Comparison of ENCODE assay signal across 19 cellular contexts in the genomic region with DNA sequence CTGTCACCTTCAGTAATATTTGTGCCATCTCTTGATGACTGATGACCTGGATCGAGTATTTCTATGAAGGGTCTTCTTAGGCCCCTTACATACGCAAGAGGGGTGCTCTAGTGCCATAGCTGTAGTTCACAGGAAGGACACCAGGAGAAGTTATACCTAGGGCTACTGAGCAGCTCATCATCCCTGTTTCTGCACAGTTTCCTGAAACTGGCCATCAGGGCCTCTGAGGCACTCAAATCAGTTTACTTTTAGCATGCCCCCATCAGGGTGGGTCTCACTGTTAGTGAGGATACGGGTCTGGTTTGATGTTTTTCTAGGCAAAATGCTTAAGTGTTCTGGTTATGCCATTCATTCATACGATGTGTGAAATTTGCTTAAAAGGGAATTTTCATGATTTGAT. TPM values are rescaled to one million over a fixed set of nuclear protein-coding genes. Genes with fewer than 3 reads are reported as not detected.
A peak's percentile ranks its signal among the peaks of the same experiment; 100 is the strongest.
DNase-seq lines count a peak whose midpoint lies in the region; TF ChIP-seq lines count a peak whose summit lies in the region.
"Had no signal": no experiment of that assay in that cellular context is flagged by ENCODE, and none has a peak within 500 bp of the region (broad histone marks: within the 10 kb centered on the region; RNA-seq: fewer than 3 reads in every experiment).

No MANE protein-coding gene starts in this region.

- intact Hi-C loops in A673 (cut with micrococcal nuclease; ENCODE audit: unreplicated experiment), result loop anchor here (5.0 kb wide), 1 partner anchor 231 kb away; no protein-coding TSS in a partner anchor

- no peak overlapping the region for H3K4me2 ChIP-seq in H9 (ENCODE audit: insufficient read depth, insufficient read length, low read length)

- H3K27me3 ChIP-seq in A673 (replicated peaks; ENCODE audit: insufficient read depth, low read depth, low read length, poor library complexity), result no peaks in the 10 kb centered on the region
- no peaks in the 10 kb centered on the region for H3K27me3 ChIP-seq in H9 (ENCODE audit: insufficient read depth, low read length)
- no peaks in the 10 kb centered on the region for H3K27me3 ChIP-seq in effector memory CD4-positive, alpha-beta T cell (replicated peaks; ENCODE audit: control insufficient read depth, insufficient read depth, low read length, poor library complexity, severe bottlenecking)
- H3K27me3 ChIP-seq: upper lobe of right lung had no signal

- no peak overlapping the region for H4K5ac ChIP-seq in H9 (ENCODE audit: insufficient read length, low read depth, low read length)

- H3K14ac ChIP-seq in H9 (ENCODE audit: insufficient read depth, low read length), result no peak overlapping the region

- DNase-seq in A673 (ENCODE audit: low spot score) (no peak), H9 (no peak), astrocyte of the spinal cord (ENCODE audit: low read depth, low spot score) (no peak), foreskin fibroblast (no peak), hepatic stellate cell (ENCODE audit: low spot score) (no peak), islet precursor cell (no peak), NCI-H1694 (lab: John Stamatoyannopoulos, UW) (no peak)
- no peak for DNase-seq in effector memory CD4-positive, alpha-beta T cell
- DNase-seq: activated naive CD4-positive, alpha-beta T cell treated with Interleukin-2 at 50 U/mL for 16 hours; activated T-cell treated with anti-CD3 and anti-CD28 coated beads for 4 hours; CD8-positive, alpha-beta T cell; left ventricle myocardium inferior; NCI-H2171; NCI-H69; occipital lobe; RPMI8226; stimulated activated naive CD8-positive, alpha-beta T cell treated with anti-CD3 and anti-CD28 coated beads, Interleukin-15, Interleukin-2, amounts not matched to agents 100 U/mL and 50 U/mL, for 24 hours; upper lobe of right lung had no signal

- H3K9me3 ChIP-seq in A673 (ENCODE audit: low read depth, low read length, poor library complexity, severe bottlenecking) (no peaks in the 10 kb centered on the region), H9 (ENCODE audit: control insufficient read depth, low read depth, low read length) (no peaks in the 10 kb centered on the region)
- no peaks in the 10 kb centered on the region for H3K9me3 ChIP-seq in effector memory CD4-positive, alpha-beta T cell (ENCODE audit: control insufficient read depth, low read length)
- H3K9me3 ChIP-seq: left ventricle myocardium inferior, upper lobe of right lung had no signal

- H3K4me1 ChIP-seq in A673 (ENCODE audit: insufficient read depth, low read length, poor library complexity, severe bottlenecking) (no peaks in the 10 kb centered on the region), H9 (ENCODE audit: insufficient read depth, low read length) (no peaks in the 10 kb centered on the region)
- H3K4me1 ChIP-seq in effector memory CD4-positive, alpha-beta T cell (ENCODE audit: control insufficient read depth, insufficient read depth, low read length, poor library complexity, severe bottlenecking), result no peaks in the 10 kb centered on the region
- H3K4me1 ChIP-seq: left ventricle myocardium inferior, upper lobe of right lung had no signal

- H4K91ac ChIP-seq in H9 (ENCODE audit: insufficient read length, low read depth, low read length), result no peak overlapping the region

- no peak overlapping the region for H3K9ac ChIP-seq in H9 (ENCODE audit: extremely low read depth, insufficient read length, low read length)

- no peak overlapping the region for H2BK12ac ChIP-seq in H9 (ENCODE audit: insufficient read length, low read depth, low read length)

- peaks cover 0 to 5% (median 4%) of the 10 kb centered on the region in 3 experiments; a peak in 3 of 7 replicates for H3K36me3 Mint-ChIP-seq in H9 (ENCODE audit: insufficient read depth in 1 of 3, low read depth in 3 of 3)

- no peak overlapping the region for H3K4me3 Mint-ChIP-seq in H9
- H3K4me3 Mint-ChIP-seq: CD8-positive, alpha-beta T cell had no signal

- H2AFZ ChIP-seq in H9 (ENCODE audit: low read length), result no peak overlapping the region

- no peaks in the 10 kb centered on the region; the same call in 1 of the 2 replicates for H3K27me3 Mint-ChIP-seq in H9 (ENCODE audit: low read depth)

- TF ChIP-seq CTCF in A673 (conservative IDR thresholded peaks at IDR 0.05; ENCODE audit: low read depth, low read length) (peak; percentile 23; the same call in 1 of the 2 replicates), H9 (conservative IDR thresholded peaks at IDR 0.05) (peak; percentile 42), astrocyte of the spinal cord (IDR thresholded peaks at IDR 0.05; ENCODE audit: low read depth, low read length) (peak; percentile 3), foreskin fibroblast (IDR thresholded peaks at IDR 0.05; ENCODE audit: low read depth, low read length) (peak; percentile 11)

- no peaks in the 10 kb centered on the region for H4K20me1 ChIP-seq in H9 (ENCODE audit: control insufficient read depth, insufficient read depth, insufficient read length)

- H3K9me3 Mint-ChIP-seq in H9, result peaks cover 0 to 2% of the 10 kb centered on the region in 2 experiments; a peak in 1 of 5 replicates
- H3K9me3 Mint-ChIP-seq: CD8-positive, alpha-beta T cell had no signal

- no peak overlapping the region for H3T11ph ChIP-seq in H9 (ENCODE audit: low read length)

- H3K56ac ChIP-seq in H9 (ENCODE audit: insufficient read length, low read depth, low read length), result no peak overlapping the region

- POLR2A ChIA-PET in A673 (lab: Charles Lee; ENCODE audit: low non-redundant PET), result no interaction called here

- no peak overlapping the region for H3K27ac Mint-ChIP-seq in H9
- H3K27ac Mint-ChIP-seq: CD8-positive, alpha-beta T cell had no signal

- H3K27ac ChIP-seq in A673 (ENCODE audit: low read depth, low read length, poor library complexity, severe bottlenecking) (no peak overlapping the region), H9 (ENCODE audit: insufficient read length, low read depth, low read length) (no peak overlapping the region)
- H3K27ac ChIP-seq in effector memory CD4-positive, alpha-beta T cell (ENCODE audit: insufficient read depth, low read length, poor library complexity, severe bottlenecking), result no peak overlapping the region
- H3K27ac ChIP-seq: left ventricle myocardium inferior, upper lobe of right lung had no signal

- H2BK120ac ChIP-seq in H9 (ENCODE audit: low read depth, low read length, poor library complexity, severe bottlenecking), result no peak overlapping the region

- H3K79me2 ChIP-seq in H9 (ENCODE audit: insufficient read depth, low read length), result no peaks in the 10 kb centered on the region

- H3K18ac ChIP-seq in H9 (ENCODE audit: insufficient read length, low read depth, low read length), result no peak overlapping the region

- H3K4me1 Mint-ChIP-seq in H9, result no peaks in the 10 kb centered on the region

- H3K23ac ChIP-seq in H9 (ENCODE audit: insufficient read length, low read depth, low read length), result no peak overlapping the region

- H2BK15ac ChIP-seq in H9 (ENCODE audit: low read depth, low read length), result no peak overlapping the region

- no peak overlapping the region for H4K8ac ChIP-seq in H9 (replicated peaks; ENCODE audit: insufficient read length, low read depth, low read length)

- in situ Hi-C loops in astrocyte of the spinal cord (cut with HindIII; ENCODE audit: low sequenced_read_pairs), result no loop called here

- no peak overlapping the region for H3K4ac ChIP-seq in H9 (ENCODE audit: low read depth, low read length)

- H2BK5ac ChIP-seq in H9 (ENCODE audit: insufficient read length, low read length), result no peak overlapping the region

- no CpG with 5 or more reads among the region's 4 CpGs for WGBS in H9 (ENCODE audit: extremely low coverage, insufficient read length, low lambda C conversion rate)

- H2AK5ac ChIP-seq in H9 (ENCODE audit: insufficient read length, low read length), result no peak overlapping the region

- H3K23me2 ChIP-seq in H9 (ENCODE audit: insufficient read length, low read depth, low read length, poor library complexity, severe bottlenecking), result no peaks in the 10 kb centered on the region

- H3K79me1 ChIP-seq in H9 (ENCODE audit: insufficient read depth, low read depth, low read length, poor library complexity, severe bottlenecking), result no peaks in the 10 kb centered on the region

- no peak overlapping the region for H2BK20ac ChIP-seq in H9 (ENCODE audit: low read depth, low read length, poor library complexity, severe bottlenecking)

- CTCF ChIA-PET in A673 (lab: Charles Lee), result no interaction called here

- no TSS peak for BruUV-seq in A673 (replicated peaks; lab: Mats Ljungman, UMichigan)

- peaks cover 10% of the 10 kb centered on the region for H3K36me3 ChIP-seq in A673 (ENCODE audit: insufficient read depth, low read length, poor library complexity, severe bottlenecking)
- H3K36me3 ChIP-seq in effector memory CD4-positive, alpha-beta T cell (ENCODE audit: control insufficient read depth, insufficient read depth, low read length), result peaks cover 10% of the 10 kb centered on the region

- no peak overlapping the region for H3K4me3 ChIP-seq in A673 (ENCODE audit: low read depth, low read length, poor library complexity, severe bottlenecking)
- no peak overlapping the region for H3K4me3 ChIP-seq in astrocyte of the spinal cord (ENCODE audit: low read depth, low read length)
- H3K4me3 ChIP-seq in foreskin fibroblast (ENCODE audit: low read depth in 1 of 2, low read length in 2 of 2), result no peak overlapping the region
- H3K4me3 ChIP-seq in effector memory CD4-positive, alpha-beta T cell (ENCODE audit: insufficient read depth, low read depth, low read length, poor library complexity, severe bottlenecking), result no peak overlapping the region
- H3K4me3 ChIP-seq: left ventricle myocardium inferior, upper lobe of right lung had no signal

RNA-seq across cellular contexts. Expression of gene FBLN7, which starts 20.0 kb away (rescaled TPM):
- 4.1 and 5.1 TPM in 2 replicates for total RNA-seq in A673 (2021)
- 1.3 and 1.4 TPM in 2 replicates for total RNA-seq in H9 (2021)
- total RNA-seq: Daoy had no signal
